Comparison of ENCODE assay signal across 21 cellular contexts in genomic region chr18:51523671-51524070, GRCh38.
"Had no signal": no experiment of that assay in that cellular context is flagged by ENCODE, and none has a peak within 500 bp of the region (broad histone marks: within the 10 kb centered on the region; RNA-seq: fewer than 3 reads in every experiment).

No MANE protein-coding gene starts in this region.

- ATAC-seq: activated CD4-positive, alpha-beta T cell treated with anti-CD3 and anti-CD28 coated beads for 36 hours; activated T-cell treated with anti-CD3 and anti-CD28 coated beads, Interleukin-2, amount 50 U/mL, for 4 hours; natural killer cell had no signal

- H3K4me3 ChIP-seq: cardiac muscle cell, hepatocyte, left ventricle myocardium inferior, right atrium auricular region, upper lobe of left lung had no signal

- H3K27ac ChIP-seq: cardiac muscle cell, hepatocyte, left ventricle myocardium inferior, right atrium auricular region, upper lobe of left lung had no signal

- H3K4me2 ChIP-seq: hepatocyte had no signal

- H3K9me3 ChIP-seq: left ventricle myocardium inferior, right atrium auricular region, upper lobe of left lung had no signal

- DNase-seq: activated B cell treated with CpG ODN at 0.5 μM for 24 hours; activated CD4-positive, alpha-beta T cell treated with anti-CD3 and anti-CD28 coated beads for 36 hours; activated CD4-positive, alpha-beta T cell treated with anti-CD3 and anti-CD28 coated beads, Interleukin-2, amount 50 U/mL, for 48 hours; activated CD8-positive, alpha-beta memory T cell treated with anti-CD3 and anti-CD28 coated beads, Interleukin-2, amount 50 U/mL, for 48 hours; activated naive CD4-positive, alpha-beta T cell treated with anti-CD3 and anti-CD28 coated beads for 36 hours; activated naive CD8-positive, alpha-beta T cell treated with anti-CD3 and anti-CD28 coated beads, Interleukin-2, amount 10 ng/mL, durations not matched to agents 7 days and 5 days; activated T-cell treated with anti-CD3 and anti-CD28 coated beads, Interleukin-2, amount 50 U/mL, for 4 hours; amniotic stem cell; cortex of kidney; erythroblast; foreskin melanocyte; immature natural killer cell; left ventricle myocardium inferior; natural killer cell; stimulated activated CD4-positive, alpha-beta T cell treated with anti-CD3 and anti-CD28 coated beads, Interleukin-4, amount 100 ng/mL, for 24 hours; stimulated activated naive CD4-positive, alpha-beta T cell treated with Interleukin-2 at 50 U/mL for 16 hours; T1000; upper lobe of left lung had no signal

- H3K79me2 ChIP-seq: hepatocyte had no signal

- H2AFZ ChIP-seq: hepatocyte had no signal

- H3K4me1 ChIP-seq: left ventricle myocardium inferior, right atrium auricular region, upper lobe of left lung had no signal

- H3K27me3 ChIP-seq: cardiac muscle cell, hepatocyte, right atrium auricular region, upper lobe of left lung had no signal

- H3K36me3 ChIP-seq: cardiac muscle cell, left ventricle myocardium inferior, right atrium auricular region, upper lobe of left lung had no signal
